Comparison of ENCODE assay signal across 2 cellular contexts in the genomic region with DNA sequence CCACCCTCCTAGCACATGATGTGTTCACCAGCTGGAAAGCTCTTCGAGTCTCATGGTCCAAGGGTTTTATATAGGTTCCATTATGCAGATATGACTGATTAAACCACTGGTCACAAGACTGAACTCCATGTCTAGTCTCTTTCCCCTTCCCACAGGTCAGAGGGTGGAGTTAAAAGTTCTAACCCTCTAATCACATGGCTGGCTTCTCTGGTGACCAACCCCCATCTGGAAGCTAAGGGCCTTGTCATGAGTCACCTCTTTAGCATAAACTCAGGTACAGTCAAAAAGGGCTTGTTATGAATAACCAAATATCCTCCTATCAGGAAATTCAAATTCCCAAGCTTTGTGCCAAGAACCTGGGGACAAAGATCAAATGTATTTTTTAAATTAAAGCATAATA.
TF ChIP-seq lines count a peak whose summit lies in the region.

No MANE protein-coding gene starts in this region.

TF ChIP-seq in IMR-90, 13 proteins besides CTCF, POLR2A, EP300 and RAD21:
- TF ChIP-seq CEBPB (IDR thresholded peaks at IDR 0.05; ENCODE audit: low read depth, low read length): no peak
- no peak for TF ChIP-seq CHD1 (IDR thresholded peaks at IDR 0.05; ENCODE audit: low read depth, low read length)
- no peak for TF ChIP-seq BHLHE40 (IDR thresholded peaks at IDR 0.05; ENCODE audit: low read depth, low read length)
- no peak for TF ChIP-seq MAFK (IDR thresholded peaks at IDR 0.05; ENCODE audit: low read depth, low read length)
- TF ChIP-seq FOS (IDR thresholded peaks at IDR 0.05; ENCODE audit: low read depth, low read length): no peak
- no peak for TF ChIP-seq RFX5 (IDR thresholded peaks at IDR 0.05; ENCODE audit: low read depth, low read length)
- TF ChIP-seq SMC3 (IDR thresholded peaks at IDR 0.05; ENCODE audit: low read depth, low read length): no peak
- no peak for TF ChIP-seq RCOR1 (IDR thresholded peaks at IDR 0.05; ENCODE audit: insufficient replicate concordance, low read length)
- TF ChIP-seq, protein P1, sequence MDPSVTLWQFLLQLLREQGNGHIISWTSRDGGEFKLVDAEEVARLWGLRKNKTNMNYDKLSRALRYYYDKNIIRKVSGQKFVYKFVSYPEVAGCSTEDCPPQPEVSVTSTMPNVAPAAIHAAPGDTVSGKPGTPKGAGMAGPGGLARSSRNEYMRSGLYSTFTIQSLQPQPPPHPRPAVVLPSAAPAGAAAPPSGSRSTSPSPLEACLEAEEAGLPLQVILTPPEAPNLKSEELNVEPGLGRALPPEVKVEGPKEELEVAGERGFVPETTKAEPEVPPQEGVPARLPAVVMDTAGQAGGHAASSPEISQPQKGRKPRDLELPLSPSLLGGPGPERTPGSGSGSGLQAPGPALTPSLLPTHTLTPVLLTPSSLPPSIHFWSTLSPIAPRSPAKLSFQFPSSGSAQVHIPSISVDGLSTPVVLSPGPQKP (IDR thresholded peaks at IDR 0.05; ENCODE audit: borderline replicate concordance, low read depth, low read length): no peak
- TF ChIP-seq MAZ (IDR thresholded peaks at IDR 0.05; ENCODE audit: borderline replicate concordance, low read depth, low read length): no peak
- TF ChIP-seq MXI1 (IDR thresholded peaks at IDR 0.05; ENCODE audit: borderline replicate concordance, low read depth, low read length): no peak
- no peak for TF ChIP-seq NFE2L2 (IDR thresholded peaks at IDR 0.05; ENCODE audit: low read depth, low read length)
- TF ChIP-seq, protein P2, sequence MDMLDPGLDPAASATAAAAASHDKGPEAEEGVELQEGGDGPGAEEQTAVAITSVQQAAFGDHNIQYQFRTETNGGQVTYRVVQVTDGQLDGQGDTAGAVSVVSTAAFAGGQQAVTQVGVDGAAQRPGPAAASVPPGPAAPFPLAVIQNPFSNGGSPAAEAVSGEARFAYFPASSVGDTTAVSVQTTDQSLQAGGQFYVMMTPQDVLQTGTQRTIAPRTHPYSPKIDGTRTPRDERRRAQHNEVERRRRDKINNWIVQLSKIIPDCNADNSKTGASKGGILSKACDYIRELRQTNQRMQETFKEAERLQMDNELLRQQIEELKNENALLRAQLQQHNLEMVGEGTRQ (IDR thresholded peaks at IDR 0.05; ENCODE audit: low read depth, low read length): no peak
TF ChIP-seq in IMR-90: peak in this region for 0.

TF ChIP-seq in WTC11, 78 proteins besides CTCF, POLR2A, EP300 and RAD21:
- TF ChIP-seq, protein P3, sequence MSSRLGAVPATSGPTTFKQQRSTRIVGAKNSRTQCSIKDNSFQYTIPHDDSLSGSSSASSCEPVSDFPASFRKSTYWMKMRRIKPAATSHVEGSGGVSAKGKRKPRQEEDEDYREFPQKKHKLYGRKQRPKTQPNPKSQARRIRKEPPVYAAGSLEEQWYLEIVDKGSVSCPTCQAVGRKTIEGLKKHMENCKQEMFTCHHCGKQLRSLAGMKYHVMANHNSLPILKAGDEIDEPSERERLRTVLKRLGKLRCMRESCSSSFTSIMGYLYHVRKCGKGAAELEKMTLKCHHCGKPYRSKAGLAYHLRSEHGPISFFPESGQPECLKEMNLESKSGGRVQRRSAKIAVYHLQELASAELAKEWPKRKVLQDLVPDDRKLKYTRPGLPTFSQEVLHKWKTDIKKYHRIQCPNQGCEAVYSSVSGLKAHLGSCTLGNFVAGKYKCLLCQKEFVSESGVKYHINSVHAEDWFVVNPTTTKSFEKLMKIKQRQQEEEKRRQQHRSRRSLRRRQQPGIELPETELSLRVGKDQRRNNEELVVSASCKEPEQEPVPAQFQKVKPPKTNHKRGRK (CRISPR knock-in tag; IDR thresholded peaks at IDR 0.05; ENCODE audit: borderline replicate concordance): no peak
- TF ChIP-seq, protein P4, sequence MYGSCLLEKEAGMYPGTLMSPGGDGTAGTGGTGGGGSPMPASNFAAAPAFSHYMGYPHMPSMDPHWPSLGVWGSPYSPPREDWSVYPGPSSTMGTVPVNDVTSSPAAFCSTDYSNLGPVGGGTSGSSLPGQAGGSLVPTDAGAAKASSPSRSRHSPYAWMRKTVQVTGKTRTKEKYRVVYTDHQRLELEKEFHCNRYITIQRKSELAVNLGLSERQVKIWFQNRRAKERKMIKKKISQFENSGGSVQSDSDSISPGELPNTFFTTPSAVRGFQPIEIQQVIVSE (CRISPR knock-in tag; IDR thresholded peaks at IDR 0.05; ENCODE audit: borderline replicate concordance): no peak
- TF ChIP-seq, protein P5, sequence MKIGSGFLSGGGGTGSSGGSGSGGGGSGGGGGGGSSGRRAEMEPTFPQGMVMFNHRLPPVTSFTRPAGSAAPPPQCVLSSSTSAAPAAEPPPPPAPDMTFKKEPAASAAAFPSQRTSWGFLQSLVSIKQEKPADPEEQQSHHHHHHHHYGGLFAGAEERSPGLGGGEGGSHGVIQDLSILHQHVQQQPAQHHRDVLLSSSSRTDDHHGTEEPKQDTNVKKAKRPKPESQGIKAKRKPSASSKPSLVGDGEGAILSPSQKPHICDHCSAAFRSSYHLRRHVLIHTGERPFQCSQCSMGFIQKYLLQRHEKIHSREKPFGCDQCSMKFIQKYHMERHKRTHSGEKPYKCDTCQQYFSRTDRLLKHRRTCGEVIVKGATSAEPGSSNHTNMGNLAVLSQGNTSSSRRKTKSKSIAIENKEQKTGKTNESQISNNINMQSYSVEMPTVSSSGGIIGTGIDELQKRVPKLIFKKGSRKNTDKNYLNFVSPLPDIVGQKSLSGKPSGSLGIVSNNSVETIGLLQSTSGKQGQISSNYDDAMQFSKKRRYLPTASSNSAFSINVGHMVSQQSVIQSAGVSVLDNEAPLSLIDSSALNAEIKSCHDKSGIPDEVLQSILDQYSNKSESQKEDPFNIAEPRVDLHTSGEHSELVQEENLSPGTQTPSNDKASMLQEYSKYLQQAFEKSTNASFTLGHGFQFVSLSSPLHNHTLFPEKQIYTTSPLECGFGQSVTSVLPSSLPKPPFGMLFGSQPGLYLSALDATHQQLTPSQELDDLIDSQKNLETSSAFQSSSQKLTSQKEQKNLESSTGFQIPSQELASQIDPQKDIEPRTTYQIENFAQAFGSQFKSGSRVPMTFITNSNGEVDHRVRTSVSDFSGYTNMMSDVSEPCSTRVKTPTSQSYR (CRISPR knock-in tag; IDR thresholded peaks at IDR 0.05): no peak
- TF ChIP-seq HMGA2 (CRISPR knock-in tag; IDR thresholded peaks at IDR 0.05) (no peak), FOXK1 (CRISPR knock-in tag; IDR thresholded peaks at IDR 0.05) (no peak)
